13 cellular contexts compared by ENCODE assay signal in the genomic region with DNA sequence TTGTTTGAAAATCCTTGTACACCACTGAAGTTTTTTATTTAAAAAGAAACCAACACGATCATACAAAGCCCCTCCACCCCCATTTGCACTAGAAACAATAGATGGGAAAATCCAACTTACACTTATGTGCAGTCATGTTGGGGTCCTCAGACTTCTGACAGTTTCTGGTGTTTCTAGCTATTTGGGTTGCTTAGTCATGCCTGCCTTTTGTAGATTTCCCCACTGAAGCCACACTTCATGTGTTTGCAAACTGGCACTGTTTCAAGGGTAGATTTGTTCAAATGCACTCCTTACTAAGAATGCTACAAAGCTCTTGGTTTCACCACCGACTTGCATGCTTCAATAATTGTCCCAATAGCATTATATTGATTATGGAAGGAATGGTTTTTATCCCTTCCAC. TPM values are rescaled to one million over a fixed set of nuclear protein-coding genes. Genes with fewer than 3 reads are reported as not detected.
A peak's percentile ranks its signal among the peaks of the same experiment; 100 is the strongest.
DNase-seq lines count a peak whose midpoint lies in the region; ATAC-seq and TF ChIP-seq lines count a peak whose summit lies in the region.
"Had no signal": no experiment of that assay in that cellular context is flagged by ENCODE, and none has a peak within 500 bp of the region (broad histone marks: within the 10 kb centered on the region; RNA-seq: fewer than 3 reads in every experiment).

No MANE protein-coding gene starts in this region.

- H3K27me3 Mint-ChIP-seq in Caco-2 (ENCODE audit: insufficient read depth, unreplicated experiment): no peaks in the 10 kb centered on the region

- DNase-seq in Caco-2 (no peak), breast epithelium (ENCODE audit: low spot score in 2 of 2) (no peak), GF-D8 (lab: John Stamatoyannopoulos, UW) (no peak), head of caudate nucleus (no peak), KBM-7 (no peak)
- DNase-seq: activated naive CD8-positive, alpha-beta T cell treated with anti-CD3 and anti-CD28 coated beads, Interleukin-2, amount 10 ng/mL, durations not matched to agents 7 days and 5 days; effector CD8-positive, alpha-beta T cell; hypothalamus; NCI-H1694 treated with DMSO at 0.1 percent for 48 hours had no signal

- H3K4me3 ChIP-seq in Caco-2 (ENCODE audit: low read depth, low read length): peak overlapping the region; percentile 90
- H3K4me3 ChIP-seq in HEK293 (ENCODE audit: low read depth, low read length): no peak overlapping the region
- H3K4me3 ChIP-seq in breast epithelium: peak overlapping the region; percentile 60 to 78 (median 75)
- peak overlapping the region; percentile 45 for H3K4me3 ChIP-seq in mucosa of stomach (ENCODE audit: low read length)
- H3K4me3 ChIP-seq: BLaER1 had no signal

- H3K9me3 ChIP-seq in Caco-2 (no peaks in the 10 kb centered on the region), HEK293 (ENCODE audit: control insufficient read depth, insufficient read depth, low read depth, low read length) (no peaks in the 10 kb centered on the region), breast epithelium (no peaks in the 10 kb centered on the region), mucosa of stomach (ENCODE audit: control insufficient read depth, low read length) (no peaks in the 10 kb centered on the region)
- H3K9me3 ChIP-seq: BLaER1 had no signal

- H3K27ac ChIP-seq in HEK293 (ENCODE audit: extremely low read depth, low read depth, low read length) (no peak overlapping the region), breast epithelium (no peak overlapping the region)
- H3K27ac ChIP-seq: BLaER1 had no signal

- H3K27me3 ChIP-seq in Caco-2 (replicated peaks; ENCODE audit: control insufficient read depth, insufficient read depth, low read length): no peaks in the 10 kb centered on the region
- H3K27me3 ChIP-seq in breast epithelium: no peaks in the 10 kb centered on the region
- H3K27me3 ChIP-seq in mucosa of stomach (ENCODE audit: control insufficient read depth, insufficient read depth, low read length): no peaks in the 10 kb centered on the region
- H3K27me3 ChIP-seq: BLaER1 had no signal

- no peak overlapping the region for H3K27ac Mint-ChIP-seq in Caco-2 (ENCODE audit: unreplicated experiment)
- H3K27ac Mint-ChIP-seq: activated naive CD8-positive, alpha-beta T cell treated with anti-CD3 and anti-CD28 coated beads, Interleukin-2, amount 10 ng/mL, durations not matched to agents 7 days and 5 days had no signal

- intact Hi-C loops in Caco-2 (cut with micrococcal nuclease; ENCODE audit: unreplicated experiment) (no loop called here), breast epithelium (cut with DNase I; ENCODE audit: low total_unique reads) (no loop called here), head of caudate nucleus (cut with DNase I) (no loop called here)

- peak overlapping the region; percentile 95 for H3K4me3 Mint-ChIP-seq in Caco-2 (ENCODE audit: unreplicated experiment)

- TF ChIP-seq CTCF in Caco-2 (IDR thresholded peaks at IDR 0.05; ENCODE audit: insufficient read depth in 1 of 2, low read depth in 1 of 2, low read length in 1 of 2, severe bottlenecking in 1 of 2, unreplicated experiment in 1 of 2) (no peak), HEK293 (tag by site-specific recombination; IDR thresholded peaks at IDR 0.05) (no peak), breast epithelium (IDR thresholded peaks at IDR 0.05) (no peak)

- peak overlapping the region; percentile 92 for H3K9ac ChIP-seq in mucosa of stomach (ENCODE audit: low read length)
- H3K9ac ChIP-seq: BLaER1 had no signal

- no peak for ATAC-seq in GM19455 (IDR thresholded peaks at IDR 0.05; ENCODE audit: unreplicated experiment)

- BruUV-seq in Caco-2 (replicated peaks; lab: Mats Ljungman, UMichigan): no TSS peak

- peaks cover 25% of the 10 kb centered on the region for H3K36me3 Mint-ChIP-seq in Caco-2 (ENCODE audit: insufficient read depth, unreplicated experiment)
- H3K36me3 Mint-ChIP-seq: activated naive CD8-positive, alpha-beta T cell treated with anti-CD3 and anti-CD28 coated beads, Interleukin-2, amount 10 ng/mL, durations not matched to agents 7 days and 5 days had no signal

- H3K36me3 ChIP-seq in Caco-2 (ENCODE audit: control insufficient read depth, insufficient read depth, low read length): no peaks in the 10 kb centered on the region; the same call in 1 of the 2 replicates
- H3K36me3 ChIP-seq in HEK293 (ENCODE audit: control insufficient read depth in 2 of 2, insufficient read depth in 1 of 2, low read length in 2 of 2): no peaks in the 10 kb centered on the region
- no peaks in the 10 kb centered on the region for H3K36me3 ChIP-seq in breast epithelium
- no peaks in the 10 kb centered on the region for H3K36me3 ChIP-seq in mucosa of stomach (ENCODE audit: control insufficient read depth, insufficient read depth, low read length)
- H3K36me3 ChIP-seq: BLaER1 had no signal

- peaks cover 33% of the 10 kb centered on the region for H3K4me1 Mint-ChIP-seq in Caco-2 (ENCODE audit: low read depth, unreplicated experiment)

- H3K4me1 ChIP-seq in Caco-2: peaks cover 32% of the 10 kb centered on the region
- peaks cover 7% of the 10 kb centered on the region for H3K4me1 ChIP-seq in HEK293 (ENCODE audit: control insufficient read depth, insufficient read depth, low read length)
- H3K4me1 ChIP-seq in breast epithelium: no peaks in the 10 kb centered on the region
- peaks cover 21% of the 10 kb centered on the region for H3K4me1 ChIP-seq in mucosa of stomach (ENCODE audit: control insufficient read depth, insufficient read depth, low read length)
- H3K4me1 ChIP-seq: BLaER1 had no signal

- in situ Hi-C loops in KBM-7 (cut with MboI; ENCODE audit: low pct_unique_long_range_greater_than_20kb, low sequenced_read_pairs): no loop called here

- CTCF ChIA-PET in Caco-2 (lab: Charles Lee): no interaction called here
- CTCF ChIA-PET in HEK293 (lab: Yijun Ruan, JAX): interaction anchor here (0.6 to 3.0 kb wide), 7 partner anchors 12 to 88 kb away, joined by 3 to 8 read pairs (median 7); no protein-coding TSS in a partner anchor

- TF ChIP-seq POLR2A in breast epithelium (IDR thresholded peaks at IDR 0.05): no peak

- no peaks in the 10 kb centered on the region for H3K9me3 Mint-ChIP-seq in Caco-2 (ENCODE audit: unreplicated experiment)
- H3K9me3 Mint-ChIP-seq: activated naive CD8-positive, alpha-beta T cell treated with anti-CD3 and anti-CD28 coated beads, Interleukin-2, amount 10 ng/mL, durations not matched to agents 7 days and 5 days had no signal

- POLR2A ChIA-PET in Caco-2 (lab: Charles Lee): interaction anchor here (0.6 kb wide), 1 partner anchor 87 kb away, joined by 8 read pairs; no protein-coding TSS in a partner anchor
- POLR2A ChIA-PET in HEK293 (lab: Yijun Ruan, JAX): interaction anchor here (1.6 to 2.2 kb wide), 2 partner anchors 8 to 39 kb away, joined by 9 read pairs; no protein-coding TSS in a partner anchor

TF ChIP-seq in HEK293, 187 proteins besides CTCF, POLR2A, EP300 and RAD21 (continues in another document):
- TF ChIP-seq, protein P1, sequence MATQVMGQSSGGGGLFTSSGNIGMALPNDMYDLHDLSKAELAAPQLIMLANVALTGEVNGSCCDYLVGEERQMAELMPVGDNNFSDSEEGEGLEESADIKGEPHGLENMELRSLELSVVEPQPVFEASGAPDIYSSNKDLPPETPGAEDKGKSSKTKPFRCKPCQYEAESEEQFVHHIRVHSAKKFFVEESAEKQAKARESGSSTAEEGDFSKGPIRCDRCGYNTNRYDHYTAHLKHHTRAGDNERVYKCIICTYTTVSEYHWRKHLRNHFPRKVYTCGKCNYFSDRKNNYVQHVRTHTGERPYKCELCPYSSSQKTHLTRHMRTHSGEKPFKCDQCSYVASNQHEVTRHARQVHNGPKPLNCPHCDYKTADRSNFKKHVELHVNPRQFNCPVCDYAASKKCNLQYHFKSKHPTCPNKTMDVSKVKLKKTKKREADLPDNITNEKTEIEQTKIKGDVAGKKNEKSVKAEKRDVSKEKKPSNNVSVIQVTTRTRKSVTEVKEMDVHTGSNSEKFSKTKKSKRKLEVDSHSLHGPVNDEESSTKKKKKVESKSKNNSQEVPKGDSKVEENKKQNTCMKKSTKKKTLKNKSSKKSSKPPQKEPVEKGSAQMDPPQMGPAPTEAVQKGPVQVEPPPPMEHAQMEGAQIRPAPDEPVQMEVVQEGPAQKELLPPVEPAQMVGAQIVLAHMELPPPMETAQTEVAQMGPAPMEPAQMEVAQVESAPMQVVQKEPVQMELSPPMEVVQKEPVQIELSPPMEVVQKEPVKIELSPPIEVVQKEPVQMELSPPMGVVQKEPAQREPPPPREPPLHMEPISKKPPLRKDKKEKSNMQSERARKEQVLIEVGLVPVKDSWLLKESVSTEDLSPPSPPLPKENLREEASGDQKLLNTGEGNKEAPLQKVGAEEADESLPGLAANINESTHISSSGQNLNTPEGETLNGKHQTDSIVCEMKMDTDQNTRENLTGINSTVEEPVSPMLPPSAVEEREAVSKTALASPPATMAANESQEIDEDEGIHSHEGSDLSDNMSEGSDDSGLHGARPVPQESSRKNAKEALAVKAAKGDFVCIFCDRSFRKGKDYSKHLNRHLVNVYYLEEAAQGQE (tag by site-specific recombination; IDR thresholded peaks at IDR 0.05): no peak
- TF ChIP-seq ZNF776 (tag by site-specific recombination; IDR thresholded peaks at IDR 0.05; ENCODE audit: borderline replicate concordance) (no peak), ZNF133 (tag by site-specific recombination; IDR thresholded peaks at IDR 0.05) (no peak), ZFP69B (tag by site-specific recombination; IDR thresholded peaks at IDR 0.05) (no peak), ZBTB17 (tag by site-specific recombination; IDR thresholded peaks at IDR 0.05) (no peak), ZNF266 (tag by site-specific recombination; IDR thresholded peaks at IDR 0.05; ENCODE audit: low read depth) (no peak)
- TF ChIP-seq, protein P2, sequence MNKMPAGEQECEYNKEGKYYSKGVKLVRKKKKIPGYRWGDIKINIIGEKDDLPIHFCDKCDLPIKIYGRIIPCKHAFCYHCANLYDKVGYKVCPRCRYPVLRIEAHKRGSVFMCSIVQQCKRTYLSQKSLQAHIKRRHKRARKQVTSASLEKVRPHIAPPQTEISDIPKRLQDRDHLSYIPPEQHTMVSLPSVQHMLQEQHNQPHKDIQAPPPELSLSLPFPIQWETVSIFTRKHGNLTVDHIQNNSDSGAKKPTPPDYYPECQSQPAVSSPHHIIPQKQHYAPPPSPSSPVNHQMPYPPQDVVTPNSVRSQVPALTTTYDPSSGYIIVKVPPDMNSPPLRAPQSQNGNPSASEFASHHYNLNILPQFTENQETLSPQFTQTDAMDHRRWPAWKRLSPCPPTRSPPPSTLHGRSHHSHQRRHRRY (tag by site-specific recombination; IDR thresholded peaks at IDR 0.05): no peak

RNA-seq across cellular contexts. Expression of a gene that starts 1.5 kb away (rescaled TPM):
- total RNA-seq in Caco-2 (2022) (102 and 106 TPM in 2 replicates), breast epithelium (10 to 100 TPM; 31.8 to 54.4 (median 50.9) TPM)
